ENCODE assay signal across 8 cellular contexts in the genomic region with DNA sequence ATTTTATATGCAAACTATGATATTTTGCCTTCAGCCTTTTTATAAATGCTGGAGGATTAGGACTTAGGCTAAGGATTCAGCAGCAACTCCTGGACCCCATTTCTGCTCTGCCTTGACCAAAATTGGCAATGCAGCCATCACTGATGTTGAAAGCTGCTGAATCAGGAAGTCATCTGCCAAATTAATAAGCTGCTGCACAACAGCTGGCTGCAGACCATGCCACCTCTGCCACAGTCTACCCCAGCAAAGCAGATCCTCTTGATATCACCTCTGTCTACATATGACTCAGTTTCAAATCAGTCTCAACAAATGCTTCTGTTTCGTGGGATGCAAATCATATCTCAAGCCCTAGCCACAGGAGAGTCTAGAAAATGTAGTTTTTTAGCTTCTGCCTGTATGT. TPM values are rescaled to one million over a fixed set of nuclear protein-coding genes. Genes with fewer than 3 reads are reported as not detected.
DNase-seq lines count a peak whose midpoint lies in the region; ATAC-seq and TF ChIP-seq lines count a peak whose summit lies in the region.

No MANE protein-coding gene starts in this region.

- H3K9me3 Mint-ChIP-seq in activated T-cell treated with anti-CD3 and anti-CD28 coated beads, Interleukin-2, amount 50 U/mL, for 72 hours: no peaks in the 10 kb centered on the region

- H3K27me3 Mint-ChIP-seq in activated T-cell treated with anti-CD3 and anti-CD28 coated beads, Interleukin-2, amount 50 U/mL, for 72 hours (ENCODE audit: low read depth): no peaks in the 10 kb centered on the region

- H4K20me1 ChIP-seq in Karpas-422 (ENCODE audit: insufficient read depth, low read depth, low read length): no peaks in the 10 kb centered on the region

- H3K9me3 ChIP-seq in Karpas-422 (ENCODE audit: low read length) (no peaks in the 10 kb centered on the region), suprapubic skin (no peaks in the 10 kb centered on the region)

- H3K27me3 ChIP-seq in Karpas-422 (ENCODE audit: low read length): no peaks in the 10 kb centered on the region
- H3K27me3 ChIP-seq in suprapubic skin: no peaks in the 10 kb centered on the region

- peak overlapping the region; percentile 96 for H3K27ac ChIP-seq in Karpas-422 (ENCODE audit: low read length)
- H3K27ac ChIP-seq in skin epidermis: peak overlapping the region in 15 of 21 experiments; percentile 10 to 88 (median 69)
- H3K27ac ChIP-seq in suprapubic skin: no peak overlapping the region

- no peaks in the 10 kb centered on the region for H3K9me2 ChIP-seq in Karpas-422 (replicated peaks; ENCODE audit: insufficient read depth, low read length)

- peak; percentile 32 for DNase-seq in Daoy (ENCODE audit: low read depth)
- peak; percentile 93 for DNase-seq in Karpas-422
- DNase-seq in activated T-cell treated with anti-CD3 and anti-CD28 coated beads, Interleukin-2, amount 50 U/mL, for 72 hours: peak; percentile 62 to 78
- DNase-seq in cerebellar cortex (ENCODE audit: low spot score): no peak
- no peak for DNase-seq in suprapubic skin (ENCODE audit: low spot score in 2 of 2)
- no peak for DNase-seq in GDM1 (lab: John Stamatoyannopoulos, UW)

- H3K4me1 Mint-ChIP-seq in activated T-cell treated with anti-CD3 and anti-CD28 coated beads, Interleukin-2, amount 50 U/mL, for 72 hours (ENCODE audit: low read depth): peaks cover 64% of the 10 kb centered on the region

- TF ChIP-seq POLR2A in suprapubic skin (IDR thresholded peaks at IDR 0.05): no peak

- H3K9ac ChIP-seq in Karpas-422 (ENCODE audit: low read length): peak overlapping the region; percentile 66

- H3K4me1 ChIP-seq in Karpas-422 (ENCODE audit: low read length) (peaks cover 58% of the 10 kb centered on the region), suprapubic skin (peaks cover 30% of the 10 kb centered on the region)

- no peak for TF ChIP-seq EP300 in suprapubic skin (IDR thresholded peaks at IDR 0.05)

- H3K36me3 Mint-ChIP-seq in activated T-cell treated with anti-CD3 and anti-CD28 coated beads, Interleukin-2, amount 50 U/mL, for 72 hours (ENCODE audit: insufficient read depth in 2 of 2): peaks cover 1% of the 10 kb centered on the region in 2 donors

- peak overlapping the region; percentile 90 for H3K4me2 ChIP-seq in Karpas-422 (ENCODE audit: low read depth, low read length, poor library complexity, severe bottlenecking)

- peak overlapping the region; percentile 18 for H3K27ac Mint-ChIP-seq in activated T-cell treated with anti-CD3 and anti-CD28 coated beads, Interleukin-2, amount 50 U/mL, for 72 hours

- H3K79me2 ChIP-seq in Karpas-422 (ENCODE audit: low read length): peaks cover 21% of the 10 kb centered on the region

- H2AFZ ChIP-seq in Karpas-422 (ENCODE audit: low read length): no peak overlapping the region

- peak overlapping the region; percentile 52 to 64 for H3K4me3 Mint-ChIP-seq in activated T-cell treated with anti-CD3 and anti-CD28 coated beads, Interleukin-2, amount 50 U/mL, for 72 hours

- no peaks in the 10 kb centered on the region for H3K36me3 ChIP-seq in Karpas-422 (ENCODE audit: insufficient read depth, low read length)
- H3K36me3 ChIP-seq in suprapubic skin: no peaks in the 10 kb centered on the region

- peak; percentile 52 for ATAC-seq in GM21529 (IDR thresholded peaks at IDR 0.05; ENCODE audit: unreplicated experiment)
- ATAC-seq in activated T-cell treated with anti-CD3 and anti-CD28 coated beads, Interleukin-2, amount 50 U/mL, for 72 hours (replicated peaks in 1 of 2): peak; percentile 60 to 62

- H3K4me3 ChIP-seq in Karpas-422 (ENCODE audit: low read length) (peak overlapping the region; percentile 55; the same call in 1 of the 2 replicates), skin epidermis (no peak overlapping the region), suprapubic skin (no peak overlapping the region)

- 36% methylated on average over 1 of the region's 1 CpG for WGBS in suprapubic skin

- TF ChIP-seq CTCF in suprapubic skin (IDR thresholded peaks at IDR 0.05): no peak

RNA-seq across cellular contexts. Expression of gene SOS1, which starts 7.1 kb away (rescaled TPM):
- total RNA-seq in Daoy (2014; rRNA removed; shearing (Covaris generic)): 6.6 and 21.2 TPM in 2 replicates
- total RNA-seq in Karpas-422 (2014; rRNA removed; shearing (Covaris generic); ENCODE audit: low replicate concordance): 34.6 and 91.7 TPM in 2 replicates
- total RNA-seq in activated T-cell treated with anti-CD3 and anti-CD28 coated beads, Interleukin-2, amount 50 U/mL, for 72 hours: 100 to 1,000 TPM in 1 of 2 donors, 10 to 100 TPM in 1; 94.6 to 110 TPM
- 10 to 100 TPM; 18.3 to 38.3 (median 27.7) TPM for total RNA-seq in suprapubic skin

Comparison
In these comparisons a context has a peak if more than half of its experiments do, and no peak if none do; other contexts are left out.
1. DNase-seq: peak in Daoy (single experiment), Karpas-422 (single experiment) and activated T-cell treated with anti-CD3 and anti-CD28 coated beads, Interleukin-2, amount 50 U/mL, for 72 hours (2 of 2); none in cerebellar cortex (single experiment), suprapubic skin (0 of 2) and GDM1 (single experiment).